In the genomic region with DNA sequence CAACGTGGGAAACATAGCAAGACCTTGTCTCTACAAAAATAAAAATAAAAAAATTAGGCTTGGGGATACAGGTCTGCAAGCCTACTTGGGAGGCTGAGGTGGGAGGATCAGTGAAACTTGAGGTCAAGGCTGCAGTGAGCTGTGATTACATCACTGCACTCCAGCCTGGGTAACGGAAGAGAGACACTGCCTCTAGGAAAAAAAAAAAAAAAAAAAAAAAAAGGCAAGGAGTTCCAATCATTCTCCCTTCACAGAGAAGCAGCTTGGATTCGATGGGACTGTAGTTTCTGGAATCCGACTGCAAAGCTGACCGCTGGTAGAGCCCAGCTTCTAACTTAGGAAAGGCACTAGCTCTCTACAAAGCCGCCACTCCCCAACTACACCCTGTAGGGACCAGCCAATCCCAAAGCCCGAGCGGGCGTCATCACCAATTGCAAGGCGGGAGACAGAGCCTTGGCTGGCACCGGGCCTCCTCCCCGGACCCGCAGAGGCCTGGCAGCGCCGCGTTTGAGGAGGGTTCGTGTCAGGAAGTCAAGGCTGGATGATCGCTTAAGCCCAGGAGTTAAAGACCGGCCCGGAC, we compare ENCODE assay signal across 8 cellular contexts. TPM values are rescaled to one million over a fixed set of nuclear protein-coding genes. Genes with fewer than 3 reads are reported as not detected.
A peak's percentile ranks its signal among the peaks of the same experiment; 100 is the strongest.
DNase-seq lines count a peak whose midpoint lies in the region; ATAC-seq, FAIRE-seq and TF ChIP-seq lines count a peak whose summit lies in the region.

No MANE protein-coding gene starts in this region.

- peaks cover 30% of the 10 kb centered on the region for H3K4me1 ChIP-seq in A549

- POLR2A ChIA-PET in A549 (lab: Yijun Ruan, JAX), result interaction anchor here (0.6 to 3.2 kb wide), 25 partner anchors 8 to 326 kb away, joined by 3 to 60 read pairs (median 6); a partner anchor contains a TSS

- no peak for TF ChIP-seq CTCF in A549 (IDR thresholded peaks at IDR 0.05)

- no peak for TF ChIP-seq EP300 in A549 (IDR thresholded peaks at IDR 0.05)

- no peak for FAIRE-seq in A549 (lab: Jason Lieb, UNC)

- no peaks in the 10 kb centered on the region for H3K9me3 ChIP-seq in A549

- 5% methylated on average over 20 of the region's 20 CpGs for WGBS in A549 (ENCODE audit: missing lambda C conversion rate)

- H3K4me2 ChIP-seq in A549, result peak overlapping the region; percentile 92

- CTCF ChIA-PET in A549 (lab: Yijun Ruan, JAX), result interaction anchor here (1.1 to 11.9 kb wide), 12 partner anchors 9 to 639 kb away, joined by 3 to 101 read pairs (median 6); a partner anchor contains a TSS

- no peak for TF ChIP-seq RAD21 in A549 (conservative IDR thresholded peaks at IDR 0.05 in 1 of 2, IDR thresholded peaks at IDR 0.05 in 1 of 2)

- peak overlapping the region; percentile 77 for H3K4me3 ChIP-seq in A549

- ATAC-seq in A549, result peak; percentile 95 to 96
- peak; percentile 69 for ATAC-seq in GM18858 (IDR thresholded peaks at IDR 0.05; ENCODE audit: unreplicated experiment)
- ATAC-seq in HG03097 (IDR thresholded peaks at IDR 0.05; ENCODE audit: low FRiP score, unreplicated experiment), result peak; percentile 66

- TF ChIP-seq POLR2A in A549 (IDR thresholded peaks at IDR 0.05; ENCODE audit: low read length), result peak; percentile 79

- peak overlapping the region; percentile 96 to 99 for H3K27ac ChIP-seq in A549

- DNase-seq in A549 (ENCODE audit: low read depth in 1 of 2, low spot score in 1 of 2), result peak; percentile 95 to 96
- DNase-seq in NCI-H2171 (lab: John Stamatoyannopoulos, UW), result peak; percentile 87
- DNase-seq in activated CD4-positive, CD25-positive, alpha-beta regulatory T cell treated with anti-CD3 and anti-CD28 coated beads, Interleukin-2, amount 50 U/mL, for 16 hours (ENCODE audit: low read depth, low spot score), result peak; percentile 72
- DNase-seq in central memory CD4-positive, alpha-beta T cell, result peak; percentile 82
- peak; percentile 92 for DNase-seq in islet precursor cell
- DNase-seq in stimulated activated CD4-positive, alpha-beta T cell treated with anti-CD3 and anti-CD28 coated beads, Interleukin-15, amount 100 ng/mL, for 1 hour (ENCODE audit: low read depth in 1 of 2, low spot score in 1 of 2), result peak; percentile 65 to 67

TF ChIP-seq in A549, 52 proteins besides CTCF, POLR2A, EP300 and RAD21:
- no peak for TF ChIP-seq FOXS1 (CRISPR knock-in tag; IDR thresholded peaks at IDR 0.05)
- TF ChIP-seq JUN (IDR thresholded peaks at IDR 0.05), result peak in 1 of 2 experiments; percentile 26; a peak in 1 of 5 replicates
- TF ChIP-seq CEBPB (IDR thresholded peaks at IDR 0.05), result peak in 1 of 2 experiments; percentile 71; a peak in 2 of 4 replicates
- peak; percentile 13; the same call in 1 of the 2 replicates for TF ChIP-seq ESRRA (IDR thresholded peaks at IDR 0.05; ENCODE audit: borderline replicate concordance, low read length)
- TF ChIP-seq TFCP2L1 (CRISPR knock-in tag; IDR thresholded peaks at IDR 0.05), result no peak
- peak; percentile 48; the same call in 1 of the 2 replicates for TF ChIP-seq MYC (IDR thresholded peaks at IDR 0.05; ENCODE audit: borderline replicate concordance, low read length)
- TF ChIP-seq FOSL2 (IDR thresholded peaks at IDR 0.05), result no peak
- TF ChIP-seq FOSL2 (CRISPR knock-in tag; IDR thresholded peaks at IDR 0.05), result no peak
- peak; percentile 96 for TF ChIP-seq RFX5 (IDR thresholded peaks at IDR 0.05)
- TF ChIP-seq, protein P1, sequence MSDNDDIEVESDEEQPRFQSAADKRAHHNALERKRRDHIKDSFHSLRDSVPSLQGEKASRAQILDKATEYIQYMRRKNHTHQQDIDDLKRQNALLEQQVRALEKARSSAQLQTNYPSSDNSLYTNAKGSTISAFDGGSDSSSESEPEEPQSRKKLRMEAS (IDR thresholded peaks at IDR 0.05), result peak; percentile 47
- TF ChIP-seq POLR2AphosphoS2 (conservative IDR thresholded peaks at IDR 0.05; ENCODE audit: low read length), result no peak
- no peak for TF ChIP-seq CHD4 (IDR thresholded peaks at IDR 0.05; ENCODE audit: borderline replicate concordance)
- no peak for TF ChIP-seq BHLHE40 (IDR thresholded peaks at IDR 0.05; ENCODE audit: low read depth, low read length)
- TF ChIP-seq, protein P2, sequence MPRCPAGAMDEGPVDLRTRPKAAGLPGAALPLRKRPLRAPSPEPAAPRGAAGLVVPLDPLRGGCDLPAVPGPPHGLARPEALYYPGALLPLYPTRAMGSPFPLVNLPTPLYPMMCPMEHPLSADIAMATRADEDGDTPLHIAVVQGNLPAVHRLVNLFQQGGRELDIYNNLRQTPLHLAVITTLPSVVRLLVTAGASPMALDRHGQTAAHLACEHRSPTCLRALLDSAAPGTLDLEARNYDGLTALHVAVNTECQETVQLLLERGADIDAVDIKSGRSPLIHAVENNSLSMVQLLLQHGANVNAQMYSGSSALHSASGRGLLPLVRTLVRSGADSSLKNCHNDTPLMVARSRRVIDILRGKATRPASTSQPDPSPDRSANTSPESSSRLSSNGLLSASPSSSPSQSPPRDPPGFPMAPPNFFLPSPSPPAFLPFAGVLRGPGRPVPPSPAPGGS (IDR thresholded peaks at IDR 0.05), result peak; percentile 26; the same call in 1 of the 3 replicates
- TF ChIP-seq, protein P3, sequence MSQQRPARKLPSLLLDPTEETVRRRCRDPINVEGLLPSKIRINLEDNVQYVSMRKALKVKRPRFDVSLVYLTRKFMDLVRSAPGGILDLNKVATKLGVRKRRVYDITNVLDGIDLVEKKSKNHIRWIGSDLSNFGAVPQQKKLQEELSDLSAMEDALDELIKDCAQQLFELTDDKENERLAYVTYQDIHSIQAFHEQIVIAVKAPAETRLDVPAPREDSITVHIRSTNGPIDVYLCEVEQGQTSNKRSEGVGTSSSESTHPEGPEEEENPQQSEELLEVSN (IDR thresholded peaks at IDR 0.05; ENCODE audit: borderline replicate concordance, low read depth), result peak; percentile 75

RNA-seq across cellular contexts. Expression of a gene that starts 0.7 kb away (rescaled TPM):
- polyA plus RNA-seq in A549 (2011; rRNA removed) (96.2 and 103 TPM in 2 replicates), A549 (2017; fragmentation: RNase III; extraction: RNeasy Plus Mini Kit Qiagen cat#74134 plus additional on column Dnase treatment) (95.4 to 106 TPM (median 96.9 TPM) in 3 replicates)
- polyA plus RNA-seq in A549 (2012; cell fraction: cytosol; rRNA removed), result 72.0 and 73.6 TPM in 2 replicates
- polyA plus RNA-seq in A549 (2012; cell fraction: nucleus; rRNA removed), result 108 and 145 TPM in 2 replicates
- 71.0 and 73.0 TPM in 2 replicates for polyA minus RNA-seq in A549 (2011; rRNA and poly(A)+ RNA removed)

RNA-seq across cellular contexts. Expression of a gene that starts 27.8 kb away (rescaled TPM):
- polyA plus RNA-seq in A549 (2011; rRNA removed) (15.8 and 16.5 TPM in 2 replicates), A549 (2017; fragmentation: RNase III; extraction: RNeasy Plus Mini Kit Qiagen cat#74134 plus additional on column Dnase treatment) (32.9 to 35.7 TPM (median 35.3 TPM) in 3 replicates)
- polyA plus RNA-seq in A549 (2012; cell fraction: cytosol; rRNA removed), result 36.2 and 40.9 TPM in 2 replicates
- polyA plus RNA-seq in A549 (2012; cell fraction: nucleus; rRNA removed), result 35.4 and 35.9 TPM in 2 replicates
- polyA minus RNA-seq in A549 (2011; rRNA and poly(A)+ RNA removed), result 12.0 and 17.2 TPM in 2 replicates

RNA-seq across cellular contexts. Expression of a gene that starts 34.5 kb away (rescaled TPM):
- polyA plus RNA-seq in A549 (2011; rRNA removed) (13.6 and 17.7 TPM in 2 replicates), A549 (2017; fragmentation: RNase III; extraction: RNeasy Plus Mini Kit Qiagen cat#74134 plus additional on column Dnase treatment) (17.5 to 19.8 TPM (median 19.7 TPM) in 3 replicates)
- 13.2 and 16.7 TPM in 2 replicates for polyA plus RNA-seq in A549 (2012; cell fraction: cytosol; rRNA removed)
- 41.3 and 54.2 TPM in 2 replicates for polyA plus RNA-seq in A549 (2012; cell fraction: nucleus; rRNA removed)
- polyA minus RNA-seq in A549 (2011; rRNA and poly(A)+ RNA removed), result 31.5 and 32.3 TPM in 2 replicates

RNA-seq across cellular contexts. Expression of a gene that starts 37.4 kb away (rescaled TPM):
- 28.3 and 29.5 TPM in 2 replicates for polyA plus RNA-seq in A549 (2011; rRNA removed)
- 28.5 and 30.6 TPM in 2 replicates for polyA plus RNA-seq in A549 (2012; cell fraction: cytosol; rRNA removed)
- 114 and 160 TPM in 2 replicates for polyA plus RNA-seq in A549 (2012; cell fraction: nucleus; rRNA removed)
- polyA plus RNA-seq in A549 (2017; fragmentation: RNase III; extraction: RNeasy Plus Mini Kit Qiagen cat#74134 plus additional on column Dnase treatment), result 34.0 to 38.0 TPM (median 35.2 TPM) in 3 replicates
- polyA minus RNA-seq in A549 (2011; rRNA and poly(A)+ RNA removed), result 52.4 and 57.7 TPM in 2 replicates

RNA-seq across cellular contexts. Expression of a gene that starts 43.7 kb away (rescaled TPM):
- 18.7 and 28.6 TPM in 2 replicates for polyA plus RNA-seq in A549 (2011; rRNA removed)
- polyA plus RNA-seq in A549 (2012; cell fraction: cytosol; rRNA removed), result 22.5 and 24.9 TPM in 2 replicates
- polyA plus RNA-seq in A549 (2012; cell fraction: nucleus; rRNA removed), result 34.0 and 37.3 TPM in 2 replicates
- polyA plus RNA-seq in A549 (2017; fragmentation: RNase III; extraction: RNeasy Plus Mini Kit Qiagen cat#74134 plus additional on column Dnase treatment), result 10.6 to 18.4 TPM (median 14.5 TPM) in 3 replicates
- polyA minus RNA-seq in A549 (2011; rRNA and poly(A)+ RNA removed), result 36.7 and 43.1 TPM in 2 replicates

Comparison
In these comparisons a context has a peak if more than half of its experiments do, and no peak if none do; other contexts are left out.
1. Peak in every context shown above with its lines: DNase-seq, ATAC-seq, H3K4me3 ChIP-seq and H3K27ac ChIP-seq.